23 cellular contexts compared by ENCODE assay signal in genomic region chr2:66370824-66371223, GRCh38.
"Had no signal": no experiment of that assay in that cellular context is flagged by ENCODE, and none has a peak within 500 bp of the region (broad histone marks: within the 10 kb centered on the region; RNA-seq: fewer than 3 reads in every experiment).

No MANE protein-coding gene starts in this region.

- H3K27me3 ChIP-seq: brain microvascular endothelial cell had no signal

- ATAC-seq: activated T-cell treated with anti-CD3 and anti-CD28 coated beads, Interleukin-2, amount 50 U/mL, for 4 hours; T-cell had no signal

- H3K9me3 ChIP-seq: MG63 had no signal

- DNase-seq: activated B cell treated with CpG ODN at 0.5 μM for 24 hours; activated CD4-positive, alpha-beta memory T cell treated with anti-CD3 and anti-CD28 coated beads for 36 hours; activated CD4-positive, alpha-beta T cell treated with anti-CD3 and anti-CD28 coated beads, Interleukin-2, amount 10 ng/mL, durations not matched to agents 7 days and 5 days; activated CD8-positive, alpha-beta memory T cell treated with anti-CD3 and anti-CD28 coated beads for 24 hours; activated effector memory CD4-positive, alpha-beta T cell treated with anti-CD3 and anti-CD28 coated beads, Interleukin-2, amount 50 U/mL, for 16 hours; activated naive CD4-positive, alpha-beta T cell treated with Interleukin-2 at 50 U/mL for 16 hours; activated T-cell treated with anti-CD3 and anti-CD28 coated beads, Interleukin-2, amount 50 U/mL, for 4 hours; brain microvascular endothelial cell; cerebellar nuclear complex; MG63; MV-4-11; NCI-H1105 treated with DMSO at 0.1 percent for 48 hours; NCI-H146; NCI-H187 treated with DMSO at 0.1 percent for 48 hours; NCI-H2081 treated with DMSO at 0.1 percent for 48 hours; NCI-H446; NCI-H524; NK-92 treated with Interleukin-12 subunit alpha and Interleukin-12 subunit beta, amount 100 ng/mL, for 24 hours; SHP77 treated with DMSO at 0.1 percent for 48 hours; T-cell; T-helper 2 cell; T1000 had no signal

- H3K4me3 ChIP-seq: MG63 had no signal

- H3K27ac ChIP-seq: brain microvascular endothelial cell, KMS-11 had no signal
